In the genomic region with DNA sequence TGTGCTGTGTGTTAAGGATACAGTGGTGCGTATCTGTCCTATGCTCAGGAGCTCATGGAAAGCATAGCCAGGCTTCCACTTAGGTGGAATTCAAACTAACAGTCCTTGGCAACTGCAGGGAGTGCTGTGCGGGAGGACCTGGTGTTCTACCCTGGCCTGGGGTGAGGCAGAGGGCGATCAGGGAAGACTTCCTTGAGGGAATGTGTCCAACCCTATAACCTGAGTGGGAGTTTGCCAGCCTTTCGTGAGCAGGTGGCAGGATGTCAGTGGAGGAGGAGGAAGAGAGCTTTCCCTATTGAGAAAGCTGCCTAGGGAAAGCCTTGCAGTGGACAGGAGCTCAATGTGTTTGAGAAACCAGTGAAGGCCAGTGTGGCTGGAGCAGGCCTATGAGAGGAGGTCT, we compare ENCODE assay signal across 26 cellular contexts.
"Had no signal": no experiment of that assay in that cellular context is flagged by ENCODE, and none has a peak within 500 bp of the region (broad histone marks: within the 10 kb centered on the region; RNA-seq: fewer than 3 reads in every experiment).

No MANE protein-coding gene starts in this region.

- ATAC-seq: activated naive CD4-positive, alpha-beta T cell treated with anti-CD3 and anti-CD28 coated beads, Interleukin-2, amount 50 U/mL, for 72 hours; activated naive CD8-positive, alpha-beta T cell treated with anti-CD3 and anti-CD28 coated beads, Interleukin-2, amount 50 U/mL, for 24 hours; activated T-cell treated with anti-CD3 and anti-CD28 coated beads, Interleukin-2, amount 50 U/mL, for 4 hours; K562; Panc1; SK-N-SH treated with all-trans-retinoic acid at 6 μM for 48 hours had no signal

- H3K36me3 ChIP-seq: SJSA1 had no signal

- H3K27me3 ChIP-seq: SJSA1 had no signal

- H3K9me3 ChIP-seq: SJSA1 had no signal

- DNase-seq: activated B cell treated with CpG ODN at 0.5 μM for 24 hours; activated CD4-positive, alpha-beta memory T cell treated with anti-CD3 and anti-CD28 coated beads for 36 hours; activated CD4-positive, alpha-beta T cell treated with anti-CD3 and anti-CD28 coated beads for 1 hour; activated CD4-positive, alpha-beta T cell treated with anti-CD3 and anti-CD28 coated beads, Interleukin-2, amount 10 ng/mL, durations not matched to agents 24 days and 14 days; activated CD8-positive, alpha-beta memory T cell treated with anti-CD3 and anti-CD28 coated beads for 24 hours; activated effector memory CD4-positive, alpha-beta T cell treated with anti-CD3 and anti-CD28 coated beads, Interleukin-2, amount 50 U/mL, for 16 hours; activated naive CD4-positive, alpha-beta T cell treated with Interleukin-2 at 50 U/mL for 16 hours; activated naive CD8-positive, alpha-beta T cell treated with anti-CD3 and anti-CD28 coated beads, Interleukin-2, amount 50 U/mL, for 24 hours; activated T-cell treated with anti-CD3 and anti-CD28 coated beads, Interleukin-2, amount 50 U/mL, for 4 hours; amygdala; Kasumi-1; NCI-H1048; NCI-H1930; NCI-H2171; NCI-H2227 treated with DMSO at 0.1 percent for 48 hours; NCI-H526 treated with DMSO at 0.1 percent for 48 hours; NCI-H82; OCI-M1; RPMI8226; SHP77; SW 1271 had no signal

- H3K4me3 ChIP-seq: K562, SJSA1 had no signal

- H3K4me1 ChIP-seq: SJSA1 had no signal

- H3K27ac ChIP-seq: SJSA1 had no signal
